In genomic region chr5:33612386-33612785, GRCh38 we compare ENCODE assay signal across 17 cellular contexts.
DNase-seq lines count a peak whose midpoint lies in the region; ATAC-seq and TF ChIP-seq lines count a peak whose summit lies in the region.
"Had no signal": no experiment of that assay in that cellular context is flagged by ENCODE, and none has a peak within 500 bp of the region (broad histone marks: within the 10 kb centered on the region; RNA-seq: fewer than 3 reads in every experiment).

No MANE protein-coding gene starts in this region.

- no peaks in the 10 kb centered on the region for H3K36me3 Mint-ChIP-seq in CD14-positive monocyte
- H3K36me3 Mint-ChIP-seq: activated naive CD8-positive, alpha-beta T cell treated with anti-CD3 and anti-CD28 coated beads for 36 hours; stimulated activated memory B cell treated with anti-CD40 and anti-IgM and Interleukin-4, amounts not matched to agents 10 μg/mL and 1 μg/mL and 100 μg/mL, for 72 hours had no signal

- no peak overlapping the region for H3K4me3 ChIP-seq in AG04450 (ENCODE audit: low read depth, low read length)
- no peak overlapping the region for H3K4me3 ChIP-seq in tibial artery
- no peak overlapping the region for H3K4me3 ChIP-seq in heart right ventricle
- H3K4me3 ChIP-seq: uterus had no signal

- H3K27ac Mint-ChIP-seq in CD14-positive monocyte = no peak overlapping the region
- H3K27ac Mint-ChIP-seq: activated naive CD8-positive, alpha-beta T cell treated with anti-CD3 and anti-CD28 coated beads for 36 hours; stimulated activated memory B cell treated with anti-CD40 and anti-IgM and Interleukin-4, amounts not matched to agents 10 μg/mL and 1 μg/mL and 100 μg/mL, for 72 hours had no signal

- H3K4me1 Mint-ChIP-seq in CD14-positive monocyte = no peaks in the 10 kb centered on the region
- H3K4me1 Mint-ChIP-seq: activated naive CD8-positive, alpha-beta T cell treated with anti-CD3 and anti-CD28 coated beads for 36 hours; stimulated activated memory B cell treated with anti-CD40 and anti-IgM and Interleukin-4, amounts not matched to agents 10 μg/mL and 1 μg/mL and 100 μg/mL, for 72 hours had no signal

- peaks cover 0 to 2% (median 1%) of the 10 kb centered on the region in 3 donors for H3K27me3 Mint-ChIP-seq in CD14-positive monocyte (ENCODE audit: low read depth in 3 of 3)
- H3K27me3 Mint-ChIP-seq: activated naive CD8-positive, alpha-beta T cell treated with anti-CD3 and anti-CD28 coated beads for 36 hours; stimulated activated memory B cell treated with anti-CD40 and anti-IgM and Interleukin-4, amounts not matched to agents 10 μg/mL and 1 μg/mL and 100 μg/mL, for 72 hours had no signal

- intact Hi-C loops in tibial artery (cut with DNase I; ENCODE audit: low total_unique reads) = no loop called here
- intact Hi-C loops in CD14-positive monocyte (cut with micrococcal nuclease) = loop anchor here in 1 of 2 donors (5.0 kb wide), 1 partner anchor 55 kb away; no protein-coding TSS in a partner anchor
- intact Hi-C loops in heart right ventricle (cut with DNase I) = no loop called here

- peaks cover 0 to 7% (median 0%) of the 10 kb centered on the region in 7 donors for H3K9me3 Mint-ChIP-seq in CD14-positive monocyte
- H3K9me3 Mint-ChIP-seq: activated naive CD8-positive, alpha-beta T cell treated with anti-CD3 and anti-CD28 coated beads for 36 hours; stimulated activated memory B cell treated with anti-CD40 and anti-IgM and Interleukin-4, amounts not matched to agents 10 μg/mL and 1 μg/mL and 100 μg/mL, for 72 hours had no signal

- DNase-seq in AG04450 (ENCODE audit: low read depth, low spot score) (peak; percentile 20), HS-5 (ENCODE audit: low read depth) (peak; percentile 61), astrocyte of the hippocampus (ENCODE audit: low read depth, low spot score) (peak; percentile 55), glomerular visceral epithelial cell (ENCODE audit: extremely low spot score) (peak; percentile 48), tibial artery (no peak), CD14-positive monocyte (ENCODE audit: low spot score) (no peak), heart right ventricle (no peak), KG1 (lab: John Stamatoyannopoulos, UW) (no peak)
- DNase-seq: activated CD4-positive, alpha-beta T cell treated with anti-CD3 and anti-CD28 coated beads for 4 hours; activated naive CD8-positive, alpha-beta T cell treated with anti-CD3 and anti-CD28 coated beads for 36 hours; Caco-2; head of caudate nucleus; Kasumi-1; NCI-H146; NCI-H446; uterus had no signal

- H3K27me3 ChIP-seq in AG04450 (ENCODE audit: control insufficient read depth, insufficient read depth, low read length) = no peaks in the 10 kb centered on the region
- H3K27me3 ChIP-seq in tibial artery = no peaks in the 10 kb centered on the region
- peaks cover 0 to 3% (median 0%) of the 10 kb centered on the region in 7 donors for H3K27me3 ChIP-seq in heart right ventricle
- H3K27me3 ChIP-seq: uterus had no signal

- H3K4me1 ChIP-seq in tibial artery = no peaks in the 10 kb centered on the region
- peaks cover 0 to 7% (median 0%) of the 10 kb centered on the region in 9 donors for H3K4me1 ChIP-seq in heart right ventricle
- H3K4me1 ChIP-seq: Caco-2, uterus had no signal

- POLR2A ChIA-PET in AG04450 (lab: Yijun Ruan, JAX) = no interaction called here

- H3K36me3 ChIP-seq in tibial artery (peaks cover 0 to 7% (median 0%) of the 10 kb centered on the region in 3 donors), heart right ventricle (peaks cover 0 to 9% (median 0%) of the 10 kb centered on the region in 9 donors)
- H3K36me3 ChIP-seq: uterus had no signal

- ATAC-seq in heart right ventricle = no peak
- ATAC-seq: stimulated activated memory B cell treated with anti-CD40 and anti-IgM and Interleukin-4, amounts not matched to agents 10 μg/mL and 1 μg/mL and 100 μg/mL, for 72 hours had no signal

- TF ChIP-seq CTCF in AG04450 (IDR thresholded peaks at IDR 0.05; ENCODE audit: low read depth, low read length) (no peak), tibial artery (IDR thresholded peaks at IDR 0.05) (no peak), CD14-positive monocyte (IDR thresholded peaks at IDR 0.05) (no peak), heart right ventricle (IDR thresholded peaks at IDR 0.05) (no peak)

- CTCF ChIA-PET in AG04450 (lab: Charles Lee) = interaction anchor here (1.2 kb wide), 1 partner anchor 12 kb away, joined by 3 read pairs; no protein-coding TSS in a partner anchor

- peak overlapping the region; percentile 53 for H3K27ac ChIP-seq in AG04450 (ENCODE audit: low read depth, low read length)
- no peak overlapping the region for H3K27ac ChIP-seq in tibial artery
- no peak overlapping the region for H3K27ac ChIP-seq in heart right ventricle
- H3K27ac ChIP-seq: uterus had no signal

- H3K4me3 Mint-ChIP-seq in CD14-positive monocyte = no peak overlapping the region
- H3K4me3 Mint-ChIP-seq: activated naive CD8-positive, alpha-beta T cell treated with anti-CD3 and anti-CD28 coated beads for 36 hours; stimulated activated memory B cell treated with anti-CD40 and anti-IgM and Interleukin-4, amounts not matched to agents 10 μg/mL and 1 μg/mL and 100 μg/mL, for 72 hours had no signal

- H3K9me3 ChIP-seq in AG04450 (ENCODE audit: control insufficient read depth, insufficient read depth, low read length) (no peaks in the 10 kb centered on the region), tibial artery (no peaks in the 10 kb centered on the region), heart right ventricle (no peaks in the 10 kb centered on the region)
- H3K9me3 ChIP-seq: Caco-2, uterus had no signal

- 81 to 89% methylated on average over 1 of the region's 1 CpG for WGBS in heart right ventricle, 2 donors

Comparison
In these comparisons a context has a peak if more than half of its experiments do, and no peak if none do; other contexts are left out.
1. DNase-seq: peak in AG04450 (single experiment), HS-5 (single experiment), astrocyte of the hippocampus (single experiment) and glomerular visceral epithelial cell (single experiment); none in tibial artery (0 of 2), CD14-positive monocyte (single experiment), heart right ventricle (0 of 2) and KG1 (single experiment).